In the genomic region with DNA sequence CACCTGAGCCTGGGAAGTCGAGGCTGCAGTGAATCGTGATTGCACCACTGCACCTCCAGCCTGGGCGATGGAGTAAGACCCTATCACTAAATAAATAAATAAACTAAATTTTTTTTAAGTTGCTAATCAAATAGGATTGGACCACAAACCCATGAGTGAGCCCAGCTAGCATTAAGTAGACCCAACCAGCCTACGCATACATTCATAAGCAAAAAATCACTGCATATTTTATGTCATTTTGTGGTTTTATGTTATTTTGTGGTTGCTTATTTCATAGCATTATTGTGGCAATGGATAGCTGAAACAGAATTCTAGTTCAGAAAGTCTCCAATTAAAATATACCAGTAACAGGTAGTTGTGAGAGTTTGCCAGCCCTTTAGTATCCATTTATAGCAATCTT, we compare ENCODE assay signal across 22 cellular contexts. TPM values are rescaled to one million over a fixed set of nuclear protein-coding genes. Genes with fewer than 3 reads are reported as not detected.
A peak's percentile ranks its signal among the peaks of the same experiment; 100 is the strongest.
DNase-seq lines count a peak whose midpoint lies in the region; ATAC-seq, FAIRE-seq and TF ChIP-seq lines count a peak whose summit lies in the region.
"Had no signal": no experiment of that assay in that cellular context is flagged by ENCODE, and none has a peak within 500 bp of the region (broad histone marks: within the 10 kb centered on the region; RNA-seq: fewer than 3 reads in every experiment).

No MANE protein-coding gene starts in this region.

- no peak overlapping the region for H3K4me3 ChIP-seq in breast epithelium
- no peak overlapping the region for H3K4me3 ChIP-seq in astrocyte (ENCODE audit: insufficient read depth, low read depth, low read length)
- no peak overlapping the region for H3K4me3 ChIP-seq in fibroblast of villous mesenchyme (ENCODE audit: low read depth, low read length)
- no peak overlapping the region for H3K4me3 ChIP-seq in neural progenitor cell
- H3K4me3 ChIP-seq: esophagus muscularis mucosa had no signal

- H3K27me3 ChIP-seq in breast epithelium (no peaks in the 10 kb centered on the region), astrocyte (ENCODE audit: insufficient read depth, low read length) (no peaks in the 10 kb centered on the region), neural progenitor cell (no peaks in the 10 kb centered on the region)
- H3K27me3 ChIP-seq: esophagus muscularis mucosa had no signal

- TF ChIP-seq POLR2A in breast epithelium (IDR thresholded peaks at IDR 0.05), result no peak

- H3K27ac ChIP-seq in breast epithelium (no peak overlapping the region), astrocyte (ENCODE audit: low read depth, low read length) (peak overlapping the region; percentile 28), neural progenitor cell (no peak overlapping the region)
- H3K27ac ChIP-seq: 22Rv1, esophagus muscularis mucosa had no signal

- BruUV-seq in MCF 10A (replicated peaks; lab: Mats Ljungman, UMichigan), result no TSS peak

- H2AFZ ChIP-seq in astrocyte (ENCODE audit: low read depth, low read length), result no peak overlapping the region
- no peak overlapping the region for H2AFZ ChIP-seq in neural progenitor cell (replicated peaks)

- H3K79me2 ChIP-seq in astrocyte (ENCODE audit: insufficient read depth, low read length), result no peaks in the 10 kb centered on the region
- H3K79me2 ChIP-seq in neural progenitor cell (ENCODE audit: low read depth), result no peaks in the 10 kb centered on the region

- no peak for FAIRE-seq in astrocyte (lab: Jason Lieb, UNC)
- FAIRE-seq: GM12891 had no signal

- H3F3A ChIP-seq in neural progenitor cell (ENCODE audit: low read depth), result peaks cover 4% of the 10 kb centered on the region

- H3K9me3 Mint-ChIP-seq in MCF 10A (ENCODE audit: unreplicated experiment) (no peaks in the 10 kb centered on the region), astrocyte (ENCODE audit: unreplicated experiment) (no peaks in the 10 kb centered on the region), neural progenitor cell (no peaks in the 10 kb centered on the region)
- H3K9me3 Mint-ChIP-seq: activated naive CD8-positive, alpha-beta T cell treated with anti-CD3 and anti-CD28 coated beads, Interleukin-2, amount 10 ng/mL, durations not matched to agents 7 days and 5 days; CD8-positive, alpha-beta memory T cell; nephron had no signal

- H3K4me1 Mint-ChIP-seq in MCF 10A (ENCODE audit: insufficient read depth, unreplicated experiment) (no peaks in the 10 kb centered on the region), astrocyte (ENCODE audit: low read depth, unreplicated experiment) (no peaks in the 10 kb centered on the region), neural progenitor cell (no peaks in the 10 kb centered on the region)
- H3K4me1 Mint-ChIP-seq: activated naive CD8-positive, alpha-beta T cell treated with anti-CD3 and anti-CD28 coated beads, Interleukin-2, amount 10 ng/mL, durations not matched to agents 7 days and 5 days; CD8-positive, alpha-beta memory T cell; nephron had no signal

- POLR2A ChIA-PET in MCF 10A (lab: Yijun Ruan, JAX), result no interaction called here

- H4K20me1 ChIP-seq in astrocyte (ENCODE audit: insufficient read depth, low read length) (no peaks in the 10 kb centered on the region), neural progenitor cell (ENCODE audit: low read depth) (no peaks in the 10 kb centered on the region)

- CTCF ChIA-PET in MCF 10A (lab: Yijun Ruan, JAX), result interaction anchor here (0.6 to 2.1 kb wide), 9 partner anchors 14 to 1727 kb away, joined by 3 to 12 read pairs (median 4); no protein-coding TSS in a partner anchor

- H3K4me3 Mint-ChIP-seq in MCF 10A (ENCODE audit: unreplicated experiment) (no peak overlapping the region), astrocyte (ENCODE audit: unreplicated experiment) (no peak overlapping the region), neural progenitor cell (no peak overlapping the region)
- H3K4me3 Mint-ChIP-seq: activated naive CD8-positive, alpha-beta T cell treated with anti-CD3 and anti-CD28 coated beads, Interleukin-2, amount 10 ng/mL, durations not matched to agents 7 days and 5 days; CD8-positive, alpha-beta memory T cell; IgD-negative memory B cell; nephron had no signal

- H3K4me1 ChIP-seq in breast epithelium (no peaks in the 10 kb centered on the region), astrocyte (ENCODE audit: insufficient read depth, low read length) (peaks cover 10% of the 10 kb centered on the region), neural progenitor cell (peaks cover 10% of the 10 kb centered on the region)
- H3K4me1 ChIP-seq: esophagus muscularis mucosa had no signal

- peak; percentile 55 for DNase-seq in MCF 10A (ENCODE audit: unreplicated experiment)
- DNase-seq in breast epithelium (ENCODE audit: low spot score in 2 of 2), result no peak
- peak; percentile 99 for DNase-seq in astrocyte (ENCODE audit: low read depth)
- DNase-seq in fibroblast of villous mesenchyme (ENCODE audit: low read depth), result peak; percentile 12
- DNase-seq in neural progenitor cell (ENCODE audit: low spot score), result no peak
- DNase-seq in anterior cingulate cortex (lab: John Stamatoyannopoulos, UW), result no peak
- DNase-seq in HT-29 (ENCODE audit: low spot score), result no peak
- DNase-seq: activated CD4-positive, alpha-beta T cell treated with anti-CD3 and anti-CD28 coated beads, Interleukin-2, amount 50 U/mL, for 4 hours; activated naive CD8-positive, alpha-beta T cell treated with anti-CD3 and anti-CD28 coated beads, Interleukin-2, amount 10 ng/mL, durations not matched to agents 7 days and 5 days; activated T-cell treated with anti-CD3 and anti-CD28 coated beads, Interleukin-2, amount 50 U/mL, for 48 hours; CD8-positive, alpha-beta memory T cell; cortex of kidney; NCI-H1048; NCI-H748 treated with DMSO at 0.1 percent for 48 hours had no signal

- H3K9me3 ChIP-seq in breast epithelium, result no peaks in the 10 kb centered on the region
- no peaks in the 10 kb centered on the region for H3K9me3 ChIP-seq in astrocyte (ENCODE audit: insufficient read depth, low read depth, low read length)
- H3K9me3 ChIP-seq in neural progenitor cell (ENCODE audit: low read depth), result no peaks in the 10 kb centered on the region
- H3K9me3 ChIP-seq: esophagus muscularis mucosa had no signal

- peaks cover 9% of the 10 kb centered on the region for H3K36me3 Mint-ChIP-seq in MCF 10A (ENCODE audit: insufficient read depth, unreplicated experiment)
- no peaks in the 10 kb centered on the region for H3K36me3 Mint-ChIP-seq in astrocyte (ENCODE audit: low read depth, unreplicated experiment)
- no peaks in the 10 kb centered on the region for H3K36me3 Mint-ChIP-seq in neural progenitor cell
- H3K36me3 Mint-ChIP-seq: IgD-negative memory B cell had no signal

- peaks cover 5% of the 10 kb centered on the region for H3K36me3 ChIP-seq in breast epithelium
- no peaks in the 10 kb centered on the region for H3K36me3 ChIP-seq in astrocyte (ENCODE audit: insufficient read depth, low read length)
- no peaks in the 10 kb centered on the region for H3K36me3 ChIP-seq in neural progenitor cell

- no peaks in the 10 kb centered on the region for H3K27me3 Mint-ChIP-seq in MCF 10A (ENCODE audit: insufficient read depth, unreplicated experiment)
- no peaks in the 10 kb centered on the region for H3K27me3 Mint-ChIP-seq in astrocyte (ENCODE audit: low read depth, unreplicated experiment)
- H3K27me3 Mint-ChIP-seq in neural progenitor cell (ENCODE audit: insufficient read depth, low read depth), result no peaks in the 10 kb centered on the region
- H3K27me3 Mint-ChIP-seq: activated naive CD8-positive, alpha-beta T cell treated with anti-CD3 and anti-CD28 coated beads, Interleukin-2, amount 10 ng/mL, durations not matched to agents 7 days and 5 days; IgD-negative memory B cell had no signal

- TF ChIP-seq CTCF in MCF 10A (IDR thresholded peaks at IDR 0.05; ENCODE audit: unreplicated experiment) (no peak), breast epithelium (IDR thresholded peaks at IDR 0.05) (no peak), astrocyte (IDR thresholded peaks at IDR 0.05; ENCODE audit: insufficient read depth, low read depth, low read length) (no peak), fibroblast of villous mesenchyme (IDR thresholded peaks at IDR 0.05; ENCODE audit: insufficient read depth, low read depth, low read length) (no peak), neural progenitor cell (IDR thresholded peaks at IDR 0.05) (no peak)

- intact Hi-C loops in MCF 10A (cut with micrococcal nuclease), result loop anchor here (5.0 kb wide), 1 partner anchor 1250 kb away; no protein-coding TSS in a partner anchor
- intact Hi-C loops in breast epithelium (cut with DNase I; ENCODE audit: low total_unique reads), result no loop called here

- H3K27ac Mint-ChIP-seq in MCF 10A (ENCODE audit: low read depth, unreplicated experiment) (no peak overlapping the region), astrocyte (ENCODE audit: unreplicated experiment) (no peak overlapping the region), neural progenitor cell (no peak overlapping the region)
- H3K27ac Mint-ChIP-seq: activated naive CD8-positive, alpha-beta T cell treated with anti-CD3 and anti-CD28 coated beads, Interleukin-2, amount 10 ng/mL, durations not matched to agents 7 days and 5 days; CD8-positive, alpha-beta memory T cell; IgD-negative memory B cell; nephron had no signal

- ATAC-seq in HG03460 (IDR thresholded peaks at IDR 0.05; ENCODE audit: unreplicated experiment), result no peak
- ATAC-seq: HCT116, Panc1 had no signal

- peak overlapping the region; percentile 50 for H3K4me2 ChIP-seq in astrocyte (ENCODE audit: low read length)
- no peak overlapping the region for H3K4me2 ChIP-seq in neural progenitor cell

- H3K9ac ChIP-seq in astrocyte (ENCODE audit: low read length) (no peak overlapping the region), neural progenitor cell (no peak overlapping the region)

RNA-seq across cellular contexts. Expression of gene ZC3H15, which starts 29.1 kb away (rescaled TPM):
- total RNA-seq in MCF 10A (2022) (75.8 and 98.8 TPM in 2 replicates), breast epithelium (10 to 100 TPM; 70.8 to 75.8 (median 73.0) TPM), astrocyte (64.0 and 76.4 TPM in 2 replicates), fibroblast of villous mesenchyme (59.9 and 84.2 TPM in 2 replicates), neural progenitor cell (ENCODE audit: low replicate concordance) (61.5 and 88.6 TPM in 2 replicates)
- 41.6 and 47.6 TPM in 2 replicates for total RNA-seq in HT-29 (2014; rRNA removed; shearing (Covaris generic))

Comparison
In these comparisons a context has a peak if more than half of its experiments do, and no peak if none do; other contexts are left out.
1. DNase-seq: peak in MCF 10A (single experiment), astrocyte (single experiment) and fibroblast of villous mesenchyme (single experiment); none in breast epithelium (0 of 2), neural progenitor cell (single experiment), anterior cingulate cortex (0 of 58) and HT-29 (single experiment).